ENCODE assay signal across 10 cellular contexts in genomic region chr6:142822383-142822782, GRCh38.
DNase-seq lines count a peak whose midpoint lies in the region; ATAC-seq and TF ChIP-seq lines count a peak whose summit lies in the region.
"Had no signal": no experiment of that assay in that cellular context is flagged by ENCODE, and none has a peak within 500 bp of the region (broad histone marks: within the 10 kb centered on the region; RNA-seq: fewer than 3 reads in every experiment).

No MANE protein-coding gene starts in this region.

- peaks cover 57% of the 10 kb centered on the region for H3K4me1 Mint-ChIP-seq in activated CD8-positive, alpha-beta memory T cell treated with anti-CD3 and anti-CD28 coated beads, Interleukin-2, amount 10 ng/mL, durations not matched to agents 7 days and 5 days
- H3K4me1 Mint-ChIP-seq in stimulated activated memory B cell treated with anti-CD40 and anti-IgM and Interleukin-4, amounts not matched to agents 10 μg/mL and 1 μg/mL and 100 μg/mL, for 72 hours = peaks cover 60% of the 10 kb centered on the region

- no peak for DNase-seq in activated CD8-positive, alpha-beta memory T cell treated with anti-CD3 and anti-CD28 coated beads, Interleukin-2, amount 10 ng/mL, durations not matched to agents 7 days and 5 days
- no peak for DNase-seq in activated CD8-positive, alpha-beta memory T cell treated with anti-CD3 and anti-CD28 coated beads, Interleukin-2, amount 50 U/mL, for 48 hours
- DNase-seq in thyroid gland (no peak), NCI-H748 (lab: John Stamatoyannopoulos, UW; ENCODE audit: unreplicated experiment) (no peak)
- DNase-seq in stimulated activated CD8-positive, alpha-beta memory T cell treated with anti-CD3 and anti-CD28 coated beads, Interleukin-4, amount 100 ng/mL, for 48 hours = no peak
- DNase-seq: cortex of kidney had no signal

- no peaks in the 10 kb centered on the region for H3K27me3 ChIP-seq in thyroid gland

- peaks cover 23% of the 10 kb centered on the region for H3K36me3 Mint-ChIP-seq in activated CD8-positive, alpha-beta memory T cell treated with anti-CD3 and anti-CD28 coated beads, Interleukin-2, amount 10 ng/mL, durations not matched to agents 7 days and 5 days
- H3K36me3 Mint-ChIP-seq in stimulated activated memory B cell treated with anti-CD40 and anti-IgM and Interleukin-4, amounts not matched to agents 10 μg/mL and 1 μg/mL and 100 μg/mL, for 72 hours = peaks cover 15% of the 10 kb centered on the region

- intact Hi-C loops in thyroid gland (cut with DNase I) = no loop called here

- no peaks in the 10 kb centered on the region for H3K9me3 ChIP-seq in thyroid gland

- H3K4me1 ChIP-seq in thyroid gland = peaks cover 20 to 26% of the 10 kb centered on the region in 2 donors

- no peak overlapping the region for H3K4me3 Mint-ChIP-seq in activated CD8-positive, alpha-beta memory T cell treated with anti-CD3 and anti-CD28 coated beads, Interleukin-2, amount 10 ng/mL, durations not matched to agents 7 days and 5 days
- H3K4me3 Mint-ChIP-seq in stimulated activated memory B cell treated with anti-CD40 and anti-IgM and Interleukin-4, amounts not matched to agents 10 μg/mL and 1 μg/mL and 100 μg/mL, for 72 hours = no peak overlapping the region
- H3K4me3 Mint-ChIP-seq: GM23338 had no signal

- no peak for TF ChIP-seq POLR2A in thyroid gland (IDR thresholded peaks at IDR 0.05)

- no peaks in the 10 kb centered on the region for H3K27me3 Mint-ChIP-seq in activated CD8-positive, alpha-beta memory T cell treated with anti-CD3 and anti-CD28 coated beads, Interleukin-2, amount 10 ng/mL, durations not matched to agents 7 days and 5 days
- no peaks in the 10 kb centered on the region for H3K27me3 Mint-ChIP-seq in stimulated activated memory B cell treated with anti-CD40 and anti-IgM and Interleukin-4, amounts not matched to agents 10 μg/mL and 1 μg/mL and 100 μg/mL, for 72 hours

- H3K27ac Mint-ChIP-seq in activated CD8-positive, alpha-beta memory T cell treated with anti-CD3 and anti-CD28 coated beads, Interleukin-2, amount 10 ng/mL, durations not matched to agents 7 days and 5 days = peak overlapping the region; percentile 78
- H3K27ac Mint-ChIP-seq in stimulated activated memory B cell treated with anti-CD40 and anti-IgM and Interleukin-4, amounts not matched to agents 10 μg/mL and 1 μg/mL and 100 μg/mL, for 72 hours = peak overlapping the region; percentile 99
- H3K27ac Mint-ChIP-seq: GM23338 had no signal

- no peaks in the 10 kb centered on the region for H3K9me3 Mint-ChIP-seq in activated CD8-positive, alpha-beta memory T cell treated with anti-CD3 and anti-CD28 coated beads, Interleukin-2, amount 10 ng/mL, durations not matched to agents 7 days and 5 days (ENCODE audit: low read depth)
- no peaks in the 10 kb centered on the region for H3K9me3 Mint-ChIP-seq in stimulated activated memory B cell treated with anti-CD40 and anti-IgM and Interleukin-4, amounts not matched to agents 10 μg/mL and 1 μg/mL and 100 μg/mL, for 72 hours
- H3K9me3 Mint-ChIP-seq: GM23338 had no signal

- no peaks in the 10 kb centered on the region for H3K36me3 ChIP-seq in thyroid gland

- CTCF ChIA-PET in activated CD8-positive, alpha-beta memory T cell treated with anti-CD3 and anti-CD28 coated beads, Interleukin-2, amount 10 ng/mL, durations not matched to agents 7 days and 5 days (lab: Charles Lee) = interaction anchor here (0.6 to 2.2 kb wide), 5 partner anchors 12 to 42 kb away, joined by 3 to 5 read pairs (median 3); no protein-coding TSS in a partner anchor

- no peak overlapping the region for H3K27ac ChIP-seq in thyroid gland

- 91 to 93% methylated on average over 1 of the region's 1 CpG for WGBS in thyroid gland, 2 donors

- no peak overlapping the region for H3K4me3 ChIP-seq in thyroid gland (replicated peaks in 1 of 3)
- H3K4me3 ChIP-seq: GM23338 had no signal

- peak; percentile 28 for ATAC-seq in activated CD8-positive, alpha-beta memory T cell treated with anti-CD3 and anti-CD28 coated beads, Interleukin-2, amount 10 ng/mL, durations not matched to agents 7 days and 5 days
- ATAC-seq in HG02610 (IDR thresholded peaks at IDR 0.05; ENCODE audit: unreplicated experiment) (peak; percentile 76), HG03575 (IDR thresholded peaks at IDR 0.05; ENCODE audit: extremely low read depth, insufficient number of reproducible peaks, low FRiP score, unreplicated experiment) (peak; percentile 38)
- ATAC-seq in stimulated activated memory B cell treated with anti-CD40 and anti-IgM and Interleukin-4, amounts not matched to agents 10 μg/mL and 1 μg/mL and 100 μg/mL, for 72 hours = peak; percentile 70

- TF ChIP-seq CTCF in thyroid gland (IDR thresholded peaks at IDR 0.05) = no peak
